Comparison of ENCODE assay signal across 14 cellular contexts in the genomic region with DNA sequence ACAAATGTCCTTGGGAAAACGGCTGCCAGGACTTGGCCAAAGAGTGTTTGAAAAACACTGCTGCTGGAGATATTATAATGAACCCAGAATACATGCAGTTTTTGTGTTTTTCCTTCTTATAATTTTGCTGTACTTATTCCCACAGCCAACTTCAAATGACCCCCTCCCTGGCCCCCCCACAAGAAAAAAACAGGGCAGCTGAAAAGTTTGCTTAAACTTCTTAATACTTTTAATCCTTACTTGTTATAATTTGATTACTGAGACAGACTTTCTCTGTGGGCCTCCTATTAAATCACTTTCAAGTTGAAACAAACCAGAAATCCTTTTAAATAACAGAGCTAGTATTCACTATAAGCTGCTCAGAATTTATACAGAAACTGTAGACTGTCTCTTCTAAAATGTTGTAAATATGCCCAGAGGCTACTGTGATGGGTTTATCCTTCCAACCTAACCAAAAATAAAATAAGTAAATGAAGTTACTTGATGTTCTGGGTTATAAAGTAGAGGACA.
DNase-seq lines count a peak whose midpoint lies in the region; ATAC-seq and TF ChIP-seq lines count a peak whose summit lies in the region.
"Had no signal": no experiment of that assay in that cellular context is flagged by ENCODE, and none has a peak within 500 bp of the region (broad histone marks: within the 10 kb centered on the region; RNA-seq: fewer than 3 reads in every experiment).

No MANE protein-coding gene starts in this region.

- H3K79me2 ChIP-seq in ACC112 (ENCODE audit: control insufficient read depth, insufficient read depth, low read length, unreplicated experiment): no peaks in the 10 kb centered on the region
- H3K79me2 ChIP-seq in PC-9 (ENCODE audit: low read depth): no peaks in the 10 kb centered on the region

- H3K4me3 Mint-ChIP-seq in mesothelial cell of epicardium (no peak overlapping the region), T-cell (no peak overlapping the region)
- H3K4me3 Mint-ChIP-seq: CD14-positive monocyte; CD8-positive, alpha-beta T cell had no signal

- WGBS in sigmoid colon, 2 donors: 27 to 54% methylated on average over 1 of the region's 1 CpG

- H3K27me3 Mint-ChIP-seq in mesothelial cell of epicardium (ENCODE audit: low read depth): no peaks in the 10 kb centered on the region
- H3K27me3 Mint-ChIP-seq in T-cell: no peaks in the 10 kb centered on the region

- H3K4me1 ChIP-seq in ACC112 (ENCODE audit: control insufficient read depth, insufficient read depth, low read length, unreplicated experiment) (peaks cover 9% of the 10 kb centered on the region), PC-9 (replicated peaks; ENCODE audit: insufficient read depth) (no peaks in the 10 kb centered on the region), sigmoid colon (peaks cover 0 to 49% (median 32%) of the 10 kb centered on the region in 4 donors)
- H3K4me1 ChIP-seq: Caco-2 had no signal

- H3K36me3 Mint-ChIP-seq in mesothelial cell of epicardium (peaks cover 2% of the 10 kb centered on the region), T-cell (no peaks in the 10 kb centered on the region)
- H3K36me3 Mint-ChIP-seq: CD14-positive monocyte; CD8-positive, alpha-beta T cell had no signal

- H3K9me3 ChIP-seq in PC-9 (ENCODE audit: insufficient read depth, low read depth) (0 out of 2 replicates have a peak, but pooled peaks cover 4% of the 10 kb centered on the region), sigmoid colon (no peaks in the 10 kb centered on the region)
- H3K9me3 ChIP-seq: Caco-2 had no signal

- no peak overlapping the region for H3K4me3 ChIP-seq in ACC112 (ENCODE audit: low read depth, low read length)
- no peak overlapping the region for H3K4me3 ChIP-seq in PC-9
- no peak overlapping the region for H3K4me3 ChIP-seq in sigmoid colon
- H3K4me3 ChIP-seq: GM23248, K562 had no signal

- DNase-seq in PC-9: no peak
- no peak for DNase-seq in mesothelial cell of epicardium (ENCODE audit: low spot score in 2 of 2, unreplicated experiment in 2 of 2)
- DNase-seq in sigmoid colon: no peak
- DNase-seq in T-cell: no peak
- DNase-seq in COLO829 (ENCODE audit: low spot score): no peak
- no peak for DNase-seq in AG08395 (ENCODE audit: low spot score)
- DNase-seq: Caco-2; CD8-positive, alpha-beta T cell; GM23248 had no signal

- TF ChIP-seq POLR2A in sigmoid colon (IDR thresholded peaks at IDR 0.05): no peak

- H3K27me3 ChIP-seq in ACC112 (ENCODE audit: insufficient read depth, low read length) (no peaks in the 10 kb centered on the region), PC-9 (ENCODE audit: insufficient read depth, low read depth) (no peaks in the 10 kb centered on the region), sigmoid colon (no peaks in the 10 kb centered on the region)

- CTCF ChIA-PET in PC-9 (lab: Charles Lee): no interaction called here
- CTCF ChIA-PET in T-cell (lab: Charles Lee): no interaction called here

- POLR2A ChIA-PET in PC-9 (lab: Charles Lee; ENCODE audit: unreplicated experiment): no interaction called here
- POLR2A ChIA-PET in T-cell (lab: Charles Lee): no interaction called here

- no peaks in the 10 kb centered on the region for H4K20me1 ChIP-seq in PC-9 (ENCODE audit: insufficient read depth)

- no peak overlapping the region for H3K4me2 ChIP-seq in PC-9

- H3K36me3 ChIP-seq in ACC112 (ENCODE audit: insufficient read depth, low read length) (no peaks in the 10 kb centered on the region), PC-9 (ENCODE audit: low read depth) (no peaks in the 10 kb centered on the region), sigmoid colon (no peaks in the 10 kb centered on the region)

- ATAC-seq in T-cell (replicated peaks in 1 of 4): no peak
- ATAC-seq: CD8-positive, alpha-beta T cell; HCT116; K562 had no signal

- no TSS peak for BruUV-seq in PC-9 (replicated peaks; lab: Mats Ljungman, UMichigan)

- 0 out of 2 replicates have a peak, but pooled peaks cover 11% of the 10 kb centered on the region for H3K9me2 ChIP-seq in PC-9 (ENCODE audit: insufficient read depth)

- TF ChIP-seq CTCF in PC-9 (conservative IDR thresholded peaks at IDR 0.05) (no peak), mesothelial cell of epicardium (IDR thresholded peaks at IDR 0.05; ENCODE audit: unreplicated experiment) (no peak), sigmoid colon (IDR thresholded peaks at IDR 0.05) (no peak)

- H2AFZ ChIP-seq in ACC112 (ENCODE audit: low read length, unreplicated experiment): peak overlapping the region; percentile 47
- H2AFZ ChIP-seq in PC-9: peak overlapping the region; percentile 46; the same call in 1 of the 2 replicates
- H2AFZ ChIP-seq: GM23248 had no signal

- H3F3A ChIP-seq in PC-9 (ENCODE audit: insufficient read depth, low read depth): no peaks in the 10 kb centered on the region

- H3K27ac Mint-ChIP-seq in mesothelial cell of epicardium: peak overlapping the region; percentile 91
- H3K27ac Mint-ChIP-seq in T-cell: no peak overlapping the region
- H3K27ac Mint-ChIP-seq: CD14-positive monocyte; CD8-positive, alpha-beta T cell had no signal

- H3K27ac ChIP-seq in ACC112 (ENCODE audit: low read depth, low read length) (no peak overlapping the region), PC-9 (no peak overlapping the region), sigmoid colon (peak overlapping the region in 3 of 4 donors; percentile 22 to 53 (median 49))
- H3K27ac ChIP-seq: GM23248, HL-60 had no signal

- no peak for TF ChIP-seq EP300 in sigmoid colon (IDR thresholded peaks at IDR 0.05)

- peaks cover 50% of the 10 kb centered on the region for H3K4me1 Mint-ChIP-seq in mesothelial cell of epicardium
- H3K4me1 Mint-ChIP-seq in T-cell: no peaks in the 10 kb centered on the region
- H3K4me1 Mint-ChIP-seq: CD14-positive monocyte had no signal

- intact Hi-C loops in PC-9 (cut with micrococcal nuclease; ENCODE audit: unreplicated experiment): no loop called here
- intact Hi-C loops in sigmoid colon (cut with DNase I): no loop called here

- H3K9me3 Mint-ChIP-seq in mesothelial cell of epicardium: peaks cover 17% of the 10 kb centered on the region
- no peaks in the 10 kb centered on the region for H3K9me3 Mint-ChIP-seq in T-cell
- H3K9me3 Mint-ChIP-seq: CD8-positive, alpha-beta T cell had no signal

Comparison
In these comparisons a context has a peak if more than half of its experiments do, and no peak if none do; other contexts are left out.
1. H3K27ac ChIP-seq: peak in sigmoid colon (3 of 4); none in ACC112 (single experiment) and PC-9 (single experiment).